18 cellular contexts compared by ENCODE assay signal in the genomic region with DNA sequence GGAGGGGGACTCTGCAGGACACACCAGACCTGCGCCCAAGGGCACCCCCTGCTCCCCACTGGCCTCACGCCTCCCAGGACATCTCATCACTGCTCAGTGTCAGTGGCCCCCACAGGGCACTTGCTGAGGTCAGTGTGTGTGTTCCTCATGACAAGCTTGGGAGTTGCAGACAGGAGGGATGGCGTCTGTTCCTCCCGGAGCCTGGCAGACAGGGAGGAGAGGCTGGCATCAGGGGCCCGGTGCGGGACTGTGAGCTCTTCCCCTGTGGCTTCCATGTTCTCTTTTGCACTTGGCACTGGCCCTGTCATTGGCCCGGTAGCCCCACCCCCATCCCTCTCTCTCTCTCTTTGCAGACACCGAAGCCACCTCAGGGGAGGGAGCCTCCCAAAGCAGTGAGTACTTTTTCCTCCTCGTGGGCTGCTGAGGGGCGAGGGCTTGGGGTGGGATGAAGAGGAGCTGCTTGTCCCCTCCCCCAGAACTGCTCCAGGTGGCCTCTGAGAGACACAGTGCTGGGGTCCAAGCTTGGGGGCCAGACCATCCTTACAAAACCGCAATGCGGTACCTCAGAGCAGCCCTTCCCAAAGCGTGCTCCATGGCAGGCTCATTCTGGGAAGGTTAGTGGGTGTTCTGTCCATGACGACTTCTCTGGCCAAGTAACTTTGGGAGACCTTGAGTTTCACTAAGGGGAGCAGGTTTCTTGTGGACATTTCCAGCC.
DNase-seq lines count a peak whose midpoint lies in the region; TF ChIP-seq lines count a peak whose summit lies in the region.
"Had no signal": no experiment of that assay in that cellular context is flagged by ENCODE, and none has a peak within 500 bp of the region (broad histone marks: within the 10 kb centered on the region; RNA-seq: fewer than 3 reads in every experiment).

No MANE protein-coding gene starts in this region.

- H3K9ac ChIP-seq in BLaER1: peak overlapping the region; percentile 1

- CTCF ChIA-PET in RWPE1 (lab: Yijun Ruan, JAX): interaction anchor here (0.6 to 1.2 kb wide), 3 partner anchors 21 to 320 kb away, joined by 3 to 4 read pairs (median 3); no protein-coding TSS in a partner anchor

- POLR2A ChIA-PET in RWPE1 (lab: Yijun Ruan, JAX; ENCODE audit: low non-redundant PET): no interaction called here

- intact Hi-C loops in esophagus muscularis mucosa (cut with DNase I): no loop called here
- intact Hi-C loops in posterior vena cava (cut with DNase I): no loop called here

- TF ChIP-seq POLR2A in esophagus muscularis mucosa (IDR thresholded peaks at IDR 0.05; ENCODE audit: low read depth): no peak

- H3K4me3 ChIP-seq in BLaER1 (no peak overlapping the region), esophagus muscularis mucosa (no peak overlapping the region)
- H3K4me3 ChIP-seq: lower lobe of right lung, right lobe of liver, upper lobe of left lung had no signal

- peak overlapping the region; percentile 84 for H3K4me2 ChIP-seq in BLaER1

- H3K27ac ChIP-seq in BLaER1: peak overlapping the region; percentile 70
- no peak overlapping the region for H3K27ac ChIP-seq in esophagus muscularis mucosa (replicated peaks in 1 of 4)
- H3K27ac ChIP-seq in RWPE1: no peak overlapping the region
- H3K27ac ChIP-seq: right lobe of liver, upper lobe of left lung had no signal

- H4K20me1 ChIP-seq in BLaER1: no peaks in the 10 kb centered on the region

- H3K36me3 ChIP-seq in BLaER1: peaks cover 74% of the 10 kb centered on the region
- H3K36me3 ChIP-seq in esophagus muscularis mucosa: peaks cover 0 to 6% (median 0%) of the 10 kb centered on the region in 4 donors
- H3K36me3 ChIP-seq: lower lobe of right lung, right lobe of liver, upper lobe of left lung had no signal

- no peaks in the 10 kb centered on the region for H3K27me3 ChIP-seq in BLaER1
- H3K27me3 ChIP-seq in esophagus muscularis mucosa: no peaks in the 10 kb centered on the region
- H3K27me3 ChIP-seq: right lobe of liver, upper lobe of left lung had no signal

- H3K9me3 ChIP-seq in BLaER1 (no peaks in the 10 kb centered on the region; the same call in 1 of the 2 replicates), esophagus muscularis mucosa (no peaks in the 10 kb centered on the region)
- H3K9me3 ChIP-seq: lower lobe of right lung, right lobe of liver, upper lobe of left lung had no signal

- TF ChIP-seq EP300 in esophagus muscularis mucosa (IDR thresholded peaks at IDR 0.05): no peak

- TF ChIP-seq CTCF in esophagus muscularis mucosa (IDR thresholded peaks at IDR 0.05): no peak
- no peak for TF ChIP-seq CTCF in RWPE1 (conservative IDR thresholded peaks at IDR 0.05; ENCODE audit: low read depth)

- 91% methylated on average over 3 of the region's 14 CpGs for WGBS in esophagus muscularis mucosa

- DNase-seq in D341Med (ENCODE audit: low spot score) (peak; percentile 28), esophagus muscularis mucosa (ENCODE audit: extremely low spot score) (peak; percentile 90), posterior vena cava (ENCODE audit: low spot score) (peak; percentile 72), RWPE1 (ENCODE audit: low spot score) (no peak), NCI-H510A (lab: John Stamatoyannopoulos, UW) (no peak), COLO668 (lab: John Stamatoyannopoulos, UW; ENCODE audit: unreplicated experiment) (no peak), NCI-H345 treated with DMSO at 0.1 percent for 48 hours (lab: John Stamatoyannopoulos, UW; ENCODE audit: unreplicated experiment) (no peak)
- DNase-seq: CD8-positive, alpha-beta memory T cell; HCEC 1CT; KBM-7; lower lobe of right lung; NCI-H1930; NCI-H226; stimulated activated naive CD4-positive, alpha-beta T cell; T-helper 1 cell had no signal

- H3K4me1 ChIP-seq in BLaER1 (peaks cover 89% of the 10 kb centered on the region), esophagus muscularis mucosa (peaks cover 7 to 16% (median 10%) of the 10 kb centered on the region in 4 donors)
- H3K4me1 ChIP-seq: right lobe of liver had no signal

Comparison
In these comparisons a context has a peak if more than half of its experiments do, and no peak if none do; other contexts are left out.
1. DNase-seq: peak in D341Med (single experiment), esophagus muscularis mucosa (single experiment) and posterior vena cava (single experiment); none in RWPE1 (single experiment), NCI-H510A (single experiment), COLO668 (single experiment) and NCI-H345 treated with DMSO at 0.1 percent for 48 hours (single experiment).